32 cellular contexts compared by ENCODE assay signal in the genomic region with DNA sequence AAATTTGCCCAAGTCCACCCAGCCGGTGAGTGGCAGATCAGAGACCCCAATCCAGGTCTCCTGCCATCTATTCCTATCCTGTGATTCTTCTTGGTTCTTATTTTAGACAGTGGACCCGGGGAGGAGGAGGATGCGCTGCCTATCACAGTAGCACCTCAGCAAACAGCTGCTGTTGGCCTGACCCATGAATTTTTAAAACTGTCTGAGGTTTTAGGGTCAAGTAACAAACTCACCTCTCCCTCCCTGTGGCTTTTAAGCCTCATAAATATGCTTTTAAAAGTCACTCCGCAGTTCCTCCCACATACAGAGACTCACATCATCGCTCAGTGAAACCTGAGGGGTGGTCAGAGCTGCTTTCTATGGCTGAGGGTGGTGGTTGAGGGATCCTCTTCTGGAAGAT.
"Had no signal": no experiment of that assay in that cellular context is flagged by ENCODE, and none has a peak within 500 bp of the region (broad histone marks: within the 10 kb centered on the region; RNA-seq: fewer than 3 reads in every experiment).

No MANE protein-coding gene starts in this region.

- FAIRE-seq: endometrium, endothelial cell of umbilical vein, frontal cortex had no signal

- H3K9me3 ChIP-seq: adrenal gland, body of pancreas, colonic mucosa, esophagus squamous epithelium, heart left ventricle had no signal

- H3K4me3 ChIP-seq: adrenal gland, body of pancreas, cardiac muscle cell, colonic mucosa, esophagus squamous epithelium, heart left ventricle had no signal

- ATAC-seq: activated CD4-positive, alpha-beta T cell treated with anti-CD3 and anti-CD28 coated beads for 36 hours; activated CD8-positive, alpha-beta memory T cell treated with anti-CD3 and anti-CD28 coated beads, Interleukin-2, amount 10 ng/mL, durations not matched to agents 7 days and 5 days; activated CD8-positive, alpha-beta T cell treated with anti-CD3 and anti-CD28 coated beads, Interleukin-2, amount 10 ng/mL, durations not matched to agents 7 days and 5 days; activated naive CD8-positive, alpha-beta T cell treated with anti-CD3 and anti-CD28 coated beads, Interleukin-2, amount 50 U/mL, for 24 hours; body of pancreas; heart left ventricle had no signal

- H3K36me3 ChIP-seq: adrenal gland, cardiac muscle cell, colonic mucosa, esophagus squamous epithelium had no signal

- H3K4me1 ChIP-seq: adrenal gland, body of pancreas, colonic mucosa, esophagus squamous epithelium had no signal

- H3K27me3 ChIP-seq: adrenal gland, body of pancreas, cardiac muscle cell, colonic mucosa, esophagus squamous epithelium, heart left ventricle had no signal

- H3K27ac ChIP-seq: adrenal gland, body of pancreas, cardiac muscle cell, colonic mucosa, epithelial cell of prostate, esophagus squamous epithelium, heart left ventricle had no signal

- DNase-seq: activated CD4-positive, alpha-beta memory T cell treated with anti-CD3 and anti-CD28 coated beads for 36 hours; activated CD4-positive, alpha-beta T cell treated with anti-CD3 and anti-CD28 coated beads for 36 hours; activated CD4-positive, alpha-beta T cell treated with anti-CD3 and anti-CD28 coated beads, Interleukin-2, amount 10 ng/mL, durations not matched to agents 24 days and 14 days; activated CD4-positive, CD25-positive, alpha-beta regulatory T cell; activated CD4-positive, CD25-positive, alpha-beta regulatory T cell treated with anti-CD3 and anti-CD28 coated beads, Interleukin-2, amount 50 U/mL, for 72 hours; activated CD8-positive, alpha-beta memory T cell treated with anti-CD3 and anti-CD28 coated beads, Interleukin-2, amount 10 ng/mL, durations not matched to agents 7 days and 5 days; activated CD8-positive, alpha-beta memory T cell treated with anti-CD3 and anti-CD28 coated beads, Interleukin-2, amount 50 U/mL, for 4 hours; activated CD8-positive, alpha-beta T cell treated with anti-CD3 and anti-CD28 coated beads, Interleukin-2, amount 10 ng/mL, durations not matched to agents 7 days and 5 days; activated effector memory CD4-positive, alpha-beta T cell treated with anti-CD3 and anti-CD28 coated beads, Interleukin-2, amount 50 U/mL, for 16 hours; activated naive CD4-positive, alpha-beta T cell treated with anti-CD3 and anti-CD28 coated beads for 36 hours; activated naive CD8-positive, alpha-beta T cell treated with anti-CD3 and anti-CD28 coated beads for 36 hours; activated naive CD8-positive, alpha-beta T cell treated with anti-CD3 and anti-CD28 coated beads, Interleukin-2, amount 50 U/mL, for 24 hours; activated T-cell treated with anti-CD3 and anti-CD28 coated beads, Interleukin-2, amount 50 U/mL, for 1 hour; activated T-cell treated with anti-CD3 and anti-CD28 coated beads, Interleukin-2, amount 50 U/mL, for 48 hours; adrenal gland; amygdala; aorta; body of pancreas; central memory CD4-positive, alpha-beta T cell; cerebellar nuclear complex; colonic mucosa; effector CD8-positive, alpha-beta T cell; esophagus squamous epithelium; foreskin fibroblast; glutamatergic neuron; heart left ventricle; T-helper 2 cell had no signal
